In genomic region chr1:193105821-193106177, GRCh38 we compare ENCODE assay signal across 8 cellular contexts. TPM values are rescaled to one million over a fixed set of nuclear protein-coding genes. Genes with fewer than 3 reads are reported as not detected.
A peak's percentile ranks its signal among the peaks of the same experiment; 100 is the strongest.
DNase-seq lines count a peak whose midpoint lies in the region; ATAC-seq and TF ChIP-seq lines count a peak whose summit lies in the region.

No MANE protein-coding gene starts in this region.

- no peak for DNase-seq in stimulated activated naive CD8-positive, alpha-beta T cell treated with anti-CD3 and anti-CD28 coated beads, Interleukin-15, Interleukin-2, amounts not matched to agents 100 U/mL and 50 U/mL, for 24 hours
- DNase-seq in mesendoderm (no peak), aorta (no peak), MV-4-11 (lab: John Stamatoyannopoulos, UW) (no peak), midbrain (lab: John Stamatoyannopoulos, UW) (no peak), T1000 (lab: John Stamatoyannopoulos, UW) (no peak)

- H3K27me3 Mint-ChIP-seq in stimulated activated naive CD8-positive, alpha-beta T cell treated with anti-CD3 and anti-CD28 coated beads, Interleukin-15, Interleukin-2, amounts not matched to agents 100 ng/mL and 50 ng/mL, for 24 hours = no peaks in the 10 kb centered on the region
- peaks cover 9% of the 10 kb centered on the region for H3K27me3 Mint-ChIP-seq in brain

- H4K8ac ChIP-seq in mesendoderm (ENCODE audit: low read depth, low read length) = no peak overlapping the region

- H3K36me3 ChIP-seq in mesendoderm (ENCODE audit: control insufficient read depth, insufficient read depth, low read length) (no peaks in the 10 kb centered on the region), aorta (ENCODE audit: control insufficient read depth in 1 of 2, insufficient read depth in 2 of 2, low read length in 1 of 2) (no peaks in the 10 kb centered on the region)

- H2BK15ac ChIP-seq in mesendoderm (replicated peaks; ENCODE audit: low read depth) = no peak overlapping the region

- no peak for ATAC-seq in stimulated activated naive CD8-positive, alpha-beta T cell treated with anti-CD3 and anti-CD28 coated beads, Interleukin-15, Interleukin-2, amounts not matched to agents 100 U/mL and 50 U/mL, for 24 hours
- ATAC-seq in aorta (ENCODE audit: low FRiP score) = no peak

- peaks cover 4% of the 10 kb centered on the region for H3K36me3 Mint-ChIP-seq in stimulated activated naive CD8-positive, alpha-beta T cell treated with anti-CD3 and anti-CD28 coated beads, Interleukin-15, Interleukin-2, amounts not matched to agents 100 ng/mL and 50 ng/mL, for 24 hours (ENCODE audit: low read depth)
- H3K36me3 Mint-ChIP-seq in brain = no peaks in the 10 kb centered on the region

- H3K79me1 ChIP-seq in mesendoderm (ENCODE audit: low read length) = no peaks in the 10 kb centered on the region

- no peaks in the 10 kb centered on the region for H3K79me2 ChIP-seq in mesendoderm (ENCODE audit: control insufficient read depth, insufficient read depth, low read length)

- peak overlapping the region; percentile 92 for H3K27ac ChIP-seq in mesendoderm (ENCODE audit: low read depth, low read length)
- H3K27ac ChIP-seq in aorta (ENCODE audit: low read depth in 1 of 2, low read length in 2 of 2) = no peak overlapping the region

- peak overlapping the region; percentile 82 for H3K27ac Mint-ChIP-seq in stimulated activated naive CD8-positive, alpha-beta T cell treated with anti-CD3 and anti-CD28 coated beads, Interleukin-15, Interleukin-2, amounts not matched to agents 100 ng/mL and 50 ng/mL, for 24 hours
- peak overlapping the region; percentile 50 to 98 (median 94) for H3K27ac Mint-ChIP-seq in brain

- no peak overlapping the region for H3K4ac ChIP-seq in mesendoderm (ENCODE audit: low read depth, low read length)

- no peak for TF ChIP-seq CTCF in brain (conservative IDR thresholded peaks at IDR 0.05)

- H2BK120ac ChIP-seq in mesendoderm (ENCODE audit: low read depth, low read length) = no peak overlapping the region

- peak overlapping the region; percentile 78 for H3K9ac ChIP-seq in mesendoderm (ENCODE audit: low read length)

- peak overlapping the region; percentile 71 for H3K4me2 ChIP-seq in mesendoderm (ENCODE audit: low read length)

- no peaks in the 10 kb centered on the region for H3K9me3 ChIP-seq in aorta (ENCODE audit: control insufficient read depth, low read length)

- no peak overlapping the region for H4K5ac ChIP-seq in mesendoderm (ENCODE audit: low read length)

- no peaks in the 10 kb centered on the region for H3K9me3 Mint-ChIP-seq in stimulated activated naive CD8-positive, alpha-beta T cell treated with anti-CD3 and anti-CD28 coated beads, Interleukin-15, Interleukin-2, amounts not matched to agents 100 ng/mL and 50 ng/mL, for 24 hours
- no peaks in the 10 kb centered on the region for H3K9me3 Mint-ChIP-seq in brain

- H3K4me3 ChIP-seq in mesendoderm (ENCODE audit: low read length) (peak overlapping the region; percentile 73), aorta (ENCODE audit: low read length in 2 of 2) (peak overlapping the region; percentile 49 to 55)

- H2AK5ac ChIP-seq in mesendoderm (ENCODE audit: low read length) = no peak overlapping the region

- H2BK5ac ChIP-seq in mesendoderm (ENCODE audit: low read length) = no peak overlapping the region

- H3K27me3 ChIP-seq in mesendoderm (ENCODE audit: insufficient read depth, low read length, poor library complexity) (no peaks in the 10 kb centered on the region), aorta (ENCODE audit: control insufficient read depth in 1 of 2, insufficient read depth in 2 of 2, low read length in 1 of 2) (no peaks in the 10 kb centered on the region)

- peak overlapping the region; percentile 88 for H3K56ac ChIP-seq in mesendoderm (ENCODE audit: low read length)

- H3K23ac ChIP-seq in mesendoderm (ENCODE audit: low read length) = no peak overlapping the region

- WGBS in mesendoderm (ENCODE audit: extremely low coverage, insufficient coverage, low lambda C conversion rate) = no CpG with 5 or more reads among the region's 4 CpGs
- 22 to 32% methylated on average over 4 of the region's 4 CpGs for WGBS in aorta, 2 donors

- intact Hi-C loops in aorta (cut with DNase I) = loop anchor here (1.0 to 10.0 kb wide), 4 partner anchors 17 to 301 kb away; partner anchors contain the start of genes CDC73 (in 2 of the 2) and RGS2 (in 1 of the 2)

- H3K4me3 Mint-ChIP-seq in stimulated activated naive CD8-positive, alpha-beta T cell treated with anti-CD3 and anti-CD28 coated beads, Interleukin-15, Interleukin-2, amounts not matched to agents 100 ng/mL and 50 ng/mL, for 24 hours = peak overlapping the region; percentile 96
- H3K4me3 Mint-ChIP-seq in brain = peak overlapping the region; percentile 93 to 98 (median 96)

- no peak overlapping the region for H3K18ac ChIP-seq in mesendoderm (ENCODE audit: low read length)

- H3K4me1 ChIP-seq in mesendoderm (ENCODE audit: control insufficient read depth, low read depth, low read length) (peaks cover 5% of the 10 kb centered on the region), aorta (ENCODE audit: control insufficient read depth in 1 of 2, insufficient read depth in 2 of 2, low read length in 2 of 2) (no peaks in the 10 kb centered on the region)

- H3K4me1 Mint-ChIP-seq in stimulated activated naive CD8-positive, alpha-beta T cell treated with anti-CD3 and anti-CD28 coated beads, Interleukin-15, Interleukin-2, amounts not matched to agents 100 ng/mL and 50 ng/mL, for 24 hours (ENCODE audit: low read depth) = peaks cover 24% of the 10 kb centered on the region
- peaks cover 27% of the 10 kb centered on the region for H3K4me1 Mint-ChIP-seq in brain

RNA-seq across cellular contexts. Expression of gene GLRX2, which starts 0.6 kb away (rescaled TPM):
- polyA plus RNA-seq in brain (ENCODE audit: insufficient read depth, low read depth, low replicate concordance) (10.3 TPM), aorta (10 to 100 TPM; 14.8 to 30.8 TPM)
- 16.7 TPM for polyA plus RNA-seq in mesendoderm (2013, experiment 1 of 2)
- 18.0 TPM for polyA plus RNA-seq in mesendoderm (2013, experiment 2 of 2)
- 10 to 100 TPM; 13.4 to 14.4 TPM for total RNA-seq in aorta

RNA-seq across cellular contexts. Expression of gene CDC73, which starts 16.0 kb away (rescaled TPM):
- polyA plus RNA-seq in brain (ENCODE audit: insufficient read depth, low read depth, low replicate concordance) = 8.9 TPM
- 37.2 TPM for polyA plus RNA-seq in mesendoderm (2013, experiment 1 of 2)
- polyA plus RNA-seq in mesendoderm (2013, experiment 2 of 2) = 37.0 TPM
- total RNA-seq in aorta = 10 to 100 TPM; 76.2 to 76.5 TPM
- polyA plus RNA-seq in aorta = 10 to 100 TPM; 10.7 to 30.2 TPM

RNA-seq across cellular contexts. Expression of gene RO60, which starts 46.4 kb away (rescaled TPM):
- polyA plus RNA-seq in brain (ENCODE audit: insufficient read depth, low read depth, low replicate concordance) = 6.1 TPM
- polyA plus RNA-seq in mesendoderm (2013, experiment 1 of 2) = 22.3 TPM
- 21.1 TPM for polyA plus RNA-seq in mesendoderm (2013, experiment 2 of 2)
- 10 to 100 TPM; 62.9 to 71.7 TPM for total RNA-seq in aorta
- 1 to 10 TPM; 6.4 to 8.0 TPM for polyA plus RNA-seq in aorta

RNA-seq across cellular contexts. Expression of gene UCHL5, which starts 46.6 kb away (rescaled TPM):
- polyA plus RNA-seq in brain (ENCODE audit: insufficient read depth, low read depth, low replicate concordance) (14.5 TPM), aorta (10 to 100 TPM; 10.5 to 17.9 TPM)
- polyA plus RNA-seq in mesendoderm (2013, experiment 1 of 2) = 44.4 TPM
- polyA plus RNA-seq in mesendoderm (2013, experiment 2 of 2) = 44.8 TPM
- 10 to 100 TPM; 26.2 to 29.7 TPM for total RNA-seq in aorta
